1 cellular context compared by ENCODE assay signal in the genomic region with DNA sequence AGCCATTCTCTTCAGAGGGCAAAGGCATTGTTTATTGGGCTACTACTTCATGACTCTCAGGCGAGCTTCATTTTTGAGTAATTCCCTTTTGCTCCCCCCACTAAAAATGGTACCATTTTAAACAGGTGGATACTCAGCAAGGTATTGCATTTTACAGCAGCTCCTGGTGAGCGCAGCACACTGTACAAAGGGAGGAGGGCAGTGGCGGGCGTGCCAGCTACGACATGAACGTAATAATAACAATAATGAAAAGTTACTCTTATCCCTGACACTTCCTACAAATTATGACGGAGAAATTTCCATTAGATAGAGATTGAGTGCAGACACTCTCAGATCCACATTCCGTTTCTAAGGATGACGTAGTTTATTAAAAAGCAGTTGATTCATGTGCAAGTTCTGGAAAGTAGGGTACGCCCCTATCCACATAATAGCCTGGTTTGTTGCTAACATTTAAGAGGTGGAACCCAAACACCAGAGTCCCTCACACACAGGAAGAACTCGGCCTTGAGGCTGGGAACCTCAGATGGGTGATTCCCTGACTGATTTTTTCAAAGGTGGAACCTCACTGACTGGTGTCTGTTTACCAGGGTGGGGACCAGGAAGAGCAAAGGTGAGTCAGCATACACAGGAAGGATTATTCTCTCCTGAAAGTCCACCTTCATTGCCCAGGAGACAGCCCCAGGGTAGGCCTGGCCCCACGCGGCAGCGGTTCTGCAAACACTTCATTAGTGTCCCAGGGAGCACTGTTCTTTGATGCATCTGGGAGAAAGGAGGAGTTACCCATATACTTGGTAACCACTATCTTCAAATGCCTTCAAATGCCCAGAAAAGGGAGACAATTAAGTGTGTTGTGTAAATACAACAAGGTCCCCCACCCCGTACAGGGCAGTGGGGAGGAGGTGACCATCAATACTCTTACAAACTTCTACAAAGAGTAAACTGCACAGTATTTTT.
TF ChIP-seq lines count a peak whose summit lies in the region.

No MANE protein-coding gene starts in this region.

TF ChIP-seq in HepG2, 621 proteins besides CTCF, POLR2A, EP300 and RAD21 (continued from another document and continues in another):
- TF ChIP-seq STAT6 (CRISPR knock-in tag; IDR thresholded peaks at IDR 0.05; ENCODE audit: borderline replicate concordance) (peak; percentile 84; the same call in 1 of the 2 replicates), ZFP36L2 (CRISPR knock-in tag; IDR thresholded peaks at IDR 0.05) (no peak), CHD4 (IDR thresholded peaks at IDR 0.05; ENCODE audit: borderline replicate concordance, low read length) (peak; percentile 67), ZFP36L1 (CRISPR knock-in tag; IDR thresholded peaks at IDR 0.05) (peak; percentile 21; the same call in 1 of the 2 replicates), SNAI1 (CRISPR knock-in tag; IDR thresholded peaks at IDR 0.05; ENCODE audit: borderline replicate concordance) (no peak), PHF8 (CRISPR knock-in tag; IDR thresholded peaks at IDR 0.05) (no peak), HNF1A (IDR thresholded peaks at IDR 0.05; ENCODE audit: low read depth) (peak; percentile 75), HNF1A (CRISPR knock-in tag; IDR thresholded peaks at IDR 0.05; ENCODE audit: borderline replicate concordance) (peak; percentile 72; the same call in 1 of the 2 replicates), ZNF138 (CRISPR knock-in tag; IDR thresholded peaks at IDR 0.05; ENCODE audit: low read depth) (no peak), ZNF878 (CRISPR knock-in tag; IDR thresholded peaks at IDR 0.05) (no peak), MED13 (CRISPR knock-in tag; IDR thresholded peaks at IDR 0.05) (peak; percentile 58; the same call in 1 of the 2 replicates), ZNF546 (CRISPR knock-in tag; conservative IDR thresholded peaks at IDR 0.05) (no peak), GTF2F1 (IDR thresholded peaks at IDR 0.05; ENCODE audit: low read length) (no peak), ARNT (IDR thresholded peaks at IDR 0.05) (no peak), NFIB (CRISPR knock-in tag; IDR thresholded peaks at IDR 0.05; ENCODE audit: borderline replicate concordance) (no peak), ZNF550 (CRISPR knock-in tag; IDR thresholded peaks at IDR 0.05; ENCODE audit: borderline replicate concordance) (no peak), ZNF569 (CRISPR knock-in tag; IDR thresholded peaks at IDR 0.05; ENCODE audit: borderline replicate concordance) (no peak), GATA4 (IDR thresholded peaks at IDR 0.05; ENCODE audit: borderline replicate concordance, low read depth) (peak; percentile 76; the same call in 1 of the 2 replicates), SRY (CRISPR knock-in tag; IDR thresholded peaks at IDR 0.05) (no peak), SP2 (CRISPR knock-in tag; IDR thresholded peaks at IDR 0.05) (no peak), ZSCAN5A (CRISPR knock-in tag; IDR thresholded peaks at IDR 0.05; ENCODE audit: borderline replicate concordance) (peak; percentile 76; the same call in 1 of the 2 replicates), TFAP4 (IDR thresholded peaks at IDR 0.05; ENCODE audit: borderline replicate concordance, low read depth) (0 out of 2 replicates have a peak, but pooled peaks have one; percentile 48), NFE2L2 (IDR thresholded peaks at IDR 0.05; ENCODE audit: low read length) (peak; percentile 76; the same call in 1 of the 2 replicates), NFYB (CRISPR knock-in tag; IDR thresholded peaks at IDR 0.05) (no peak), FOXA3 (CRISPR knock-in tag; IDR thresholded peaks at IDR 0.05) (peak; percentile 81), CBX2 (IDR thresholded peaks at IDR 0.05; ENCODE audit: low read depth, low read length) (no peak), CBX2 (CRISPR knock-in tag; IDR thresholded peaks at IDR 0.05; ENCODE audit: low read depth) (no peak), RFXAP (CRISPR knock-in tag; IDR thresholded peaks at IDR 0.05; ENCODE audit: borderline replicate concordance) (peak; percentile 73; the same call in 1 of the 2 replicates), RBFOX2 (IDR thresholded peaks at IDR 0.05; ENCODE audit: low read depth, low read length) (no peak), RBM22 (optimal IDR thresholded peaks at IDR 0.05; ENCODE audit: low read length) (no peak), KDM4B (CRISPR knock-in tag; IDR thresholded peaks at IDR 0.05) (no peak), GZF1 (CRISPR knock-in tag; IDR thresholded peaks at IDR 0.05) (no peak), ZNF143 (CRISPR knock-in tag; IDR thresholded peaks at IDR 0.05) (0 out of 2 replicates have a peak, but pooled peaks have one; percentile 53), BORCS8-MEF2B (CRISPR knock-in tag; IDR thresholded peaks at IDR 0.05) (0 out of 2 replicates have a peak, but pooled peaks have one; percentile 38), ZNF839 (CRISPR knock-in tag; IDR thresholded peaks at IDR 0.05; ENCODE audit: borderline replicate concordance) (no peak), MNT (IDR thresholded peaks at IDR 0.05) (no peak), SMAD9 (CRISPR knock-in tag; IDR thresholded peaks at IDR 0.05) (no peak), ZNF468 (CRISPR knock-in tag; IDR thresholded peaks at IDR 0.05) (no peak), MXD4 (CRISPR knock-in tag; IDR thresholded peaks at IDR 0.05) (peak; percentile 79), GLMP (CRISPR knock-in tag; IDR thresholded peaks at IDR 0.05; ENCODE audit: borderline replicate concordance) (no peak), EHMT2 (IDR thresholded peaks at IDR 0.05; ENCODE audit: borderline replicate concordance, low read depth, low read length) (peak; percentile 60; the same call in 1 of the 2 replicates), ZBTB49 (CRISPR knock-in tag; IDR thresholded peaks at IDR 0.05; ENCODE audit: borderline replicate concordance) (no peak), HNRNPH1 (optimal IDR thresholded peaks at IDR 0.05; ENCODE audit: low read depth, low read length) (no peak), PHF20 (CRISPR knock-in tag; IDR thresholded peaks at IDR 0.05) (no peak), ZSCAN21 (CRISPR knock-in tag; IDR thresholded peaks at IDR 0.05; ENCODE audit: borderline replicate concordance) (no peak; the same call in 1 of the 2 replicates)
- TF ChIP-seq, protein P1, sequence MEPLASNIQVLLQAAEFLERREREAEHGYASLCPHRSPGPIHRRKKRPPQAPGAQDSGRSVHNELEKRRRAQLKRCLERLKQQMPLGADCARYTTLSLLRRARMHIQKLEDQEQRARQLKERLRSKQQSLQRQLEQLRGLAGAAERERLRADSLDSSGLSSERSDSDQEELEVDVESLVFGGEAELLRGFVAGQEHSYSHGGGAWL (CRISPR knock-in tag; IDR thresholded peaks at IDR 0.05) = no peak
- TF ChIP-seq, protein P2, sequence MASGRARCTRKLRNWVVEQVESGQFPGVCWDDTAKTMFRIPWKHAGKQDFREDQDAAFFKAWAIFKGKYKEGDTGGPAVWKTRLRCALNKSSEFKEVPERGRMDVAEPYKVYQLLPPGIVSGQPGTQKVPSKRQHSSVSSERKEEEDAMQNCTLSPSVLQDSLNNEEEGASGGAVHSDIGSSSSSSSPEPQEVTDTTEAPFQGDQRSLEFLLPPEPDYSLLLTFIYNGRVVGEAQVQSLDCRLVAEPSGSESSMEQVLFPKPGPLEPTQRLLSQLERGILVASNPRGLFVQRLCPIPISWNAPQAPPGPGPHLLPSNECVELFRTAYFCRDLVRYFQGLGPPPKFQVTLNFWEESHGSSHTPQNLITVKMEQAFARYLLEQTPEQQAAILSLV (CRISPR knock-in tag; IDR thresholded peaks at IDR 0.05; ENCODE audit: borderline replicate concordance) = no peak
